24 cellular contexts compared by ENCODE assay signal in genomic region chr5:77486344-77486962, GRCh38. TPM values are rescaled to one million over a fixed set of nuclear protein-coding genes. Genes with fewer than 3 reads are reported as not detected.
DNase-seq lines count a peak whose midpoint lies in the region; FAIRE-seq and TF ChIP-seq lines count a peak whose summit lies in the region.
"Had no signal": no experiment of that assay in that cellular context is flagged by ENCODE, and none has a peak within 500 bp of the region (broad histone marks: within the 10 kb centered on the region; RNA-seq: fewer than 3 reads in every experiment).

No MANE protein-coding gene starts in this region.

- no peak for TF ChIP-seq CTCF in C4-2B (conservative IDR thresholded peaks at IDR 0.05)
- no peak for TF ChIP-seq CTCF in RWPE1 (conservative IDR thresholded peaks at IDR 0.05; ENCODE audit: low read depth)
- TF ChIP-seq CTCF in keratinocyte (optimal IDR thresholded peaks at IDR 0.05 in 1 of 3, IDR thresholded peaks at IDR 0.05 in 1 of 3, conservative IDR thresholded peaks at IDR 0.05 in 1 of 3; ENCODE audit: extremely low read depth in 1 of 3, insufficient read depth in 2 of 3, low read length in 3 of 3), result no peak

- peaks cover 21% of the 10 kb centered on the region for H3K4me1 ChIP-seq in keratinocyte (ENCODE audit: control insufficient read depth, extremely low read depth, insufficient read depth, low read length)
- H3K4me1 ChIP-seq in Karpas-422 (ENCODE audit: low read length), result peaks cover 22% of the 10 kb centered on the region
- H3K4me1 ChIP-seq: colonic mucosa had no signal

- H3K9ac ChIP-seq in keratinocyte (ENCODE audit: control insufficient read depth, extremely low read depth, insufficient read depth, low read length) (no peak overlapping the region), Karpas-422 (ENCODE audit: low read length) (no peak overlapping the region)
- H3K9ac ChIP-seq: BLaER1 had no signal

- peak overlapping the region; percentile 48 for H3K4me2 ChIP-seq in keratinocyte (ENCODE audit: control insufficient read depth, extremely low read depth, insufficient read depth, low read depth, low read length)
- H3K4me2 ChIP-seq in Karpas-422 (ENCODE audit: low read depth, low read length, poor library complexity, severe bottlenecking), result no peak overlapping the region
- H3K4me2 ChIP-seq: BLaER1 had no signal

- H3K36me3 ChIP-seq in keratinocyte (ENCODE audit: control insufficient read depth in 2 of 2, extremely low read depth in 1 of 2, insufficient read depth in 2 of 2, low read length in 2 of 2) (peaks cover 3 to 22% of the 10 kb centered on the region in 2 experiments), Karpas-422 (ENCODE audit: insufficient read depth, low read length) (peaks cover 73% of the 10 kb centered on the region)
- H3K36me3 ChIP-seq: colonic mucosa had no signal

- FAIRE-seq in keratinocyte (lab: Jason Lieb, UNC), result peak; percentile 66

- H3K4me3 ChIP-seq in keratinocyte (ENCODE audit: control insufficient read depth in 2 of 3, extremely low read depth in 1 of 3, insufficient read depth in 2 of 3, low read depth in 1 of 3, low read length in 3 of 3), result no peak overlapping the region
- H3K4me3 ChIP-seq in Karpas-422 (ENCODE audit: low read length), result no peak overlapping the region
- H3K4me3 ChIP-seq: BLaER1, colonic mucosa, right atrium auricular region, tibial nerve had no signal

- no peaks in the 10 kb centered on the region for H3K27me3 ChIP-seq in keratinocyte (ENCODE audit: control insufficient read depth, extremely low read depth, insufficient read depth, low read length)
- no peaks in the 10 kb centered on the region for H3K27me3 ChIP-seq in Karpas-422 (ENCODE audit: low read length)
- H3K27me3 ChIP-seq: BLaER1, brain microvascular endothelial cell, colonic mucosa, right atrium auricular region, tibial nerve had no signal

- H3K79me2 ChIP-seq in keratinocyte (ENCODE audit: control insufficient read depth, insufficient read depth, low read length) (peaks cover 13% of the 10 kb centered on the region), Karpas-422 (ENCODE audit: low read length) (peaks cover 95% of the 10 kb centered on the region)

- no peak overlapping the region for H2AFZ ChIP-seq in keratinocyte (ENCODE audit: control insufficient read depth, low read length)
- H2AFZ ChIP-seq in Karpas-422 (ENCODE audit: low read length), result no peak overlapping the region

- DNase-seq in NCI-H1105 (lab: John Stamatoyannopoulos, UW) (peak; percentile 64), RWPE1 (ENCODE audit: low spot score) (peak; percentile 44), keratinocyte (ENCODE audit: low read depth, low spot score) (peak; percentile 30), Karpas-422 (no peak), putamen (ENCODE audit: low spot score) (no peak), RPMI8226 (no peak), OCI-M1 (lab: John Stamatoyannopoulos, UW) (no peak)
- DNase-seq: ACHN; activated CD4-positive, alpha-beta T cell treated with anti-CD3 and anti-CD28 coated beads, Interleukin-2, amount 50 U/mL, for 4 hours; activated naive CD8-positive, alpha-beta T cell treated with anti-CD3 and anti-CD28 coated beads, Interleukin-2, amount 50 U/mL, for 24 hours; brain microvascular endothelial cell; colonic mucosa; endodermal cell; H9; kidney glomerular epithelial cell; mesendoderm; MM.1S; naive thymus-derived CD4-positive, alpha-beta T cell; NCI-H1694; stimulated activated naive CD8-positive, alpha-beta T cell treated with anti-CD3 and anti-CD28 coated beads, Interleukin-15, amount 100 ng/mL, for 72 hours had no signal

- H3K9me3 ChIP-seq in keratinocyte (ENCODE audit: control insufficient read depth, low read depth, low read length), result no peaks in the 10 kb centered on the region
- no peaks in the 10 kb centered on the region for H3K9me3 ChIP-seq in Karpas-422 (ENCODE audit: low read length)
- H3K9me3 ChIP-seq: BLaER1, colonic mucosa, right atrium auricular region, tibial nerve had no signal

- POLR2A ChIA-PET in RWPE1 (lab: Yijun Ruan, JAX; ENCODE audit: low non-redundant PET), result interaction anchor here (0.5 kb wide), 1 partner anchor 200 kb away, joined by 3 read pairs; no protein-coding TSS in a partner anchor

- H3K9me1 ChIP-seq in keratinocyte (ENCODE audit: control insufficient read depth, extremely low read depth, insufficient read depth, low read length), result no peaks in the 10 kb centered on the region

- CTCF ChIA-PET in RWPE1 (lab: Yijun Ruan, JAX), result interaction anchor here (0.9 kb wide), 1 partner anchor 342 kb away, joined by 4 read pairs; no protein-coding TSS in a partner anchor

- no peaks in the 10 kb centered on the region for H3K9me2 ChIP-seq in Karpas-422 (replicated peaks; ENCODE audit: insufficient read depth, low read length)

- H4K20me1 ChIP-seq in keratinocyte (ENCODE audit: control insufficient read depth, extremely low read depth, insufficient read depth, low read length) (no peaks in the 10 kb centered on the region), Karpas-422 (ENCODE audit: insufficient read depth, low read depth, low read length) (no peaks in the 10 kb centered on the region)

- dilution Hi-C loops in keratinocyte (cut with MboI; ENCODE audit: extremely low pct_ligation_motif_present, low sequenced_read_pairs), result no loop called here

- H3K27ac ChIP-seq in C4-2B (peak overlapping the region; percentile 66), RWPE1 (peak overlapping the region; percentile 56), keratinocyte (ENCODE audit: control insufficient read depth, insufficient read depth, low read length) (peak overlapping the region; percentile 46), Karpas-422 (ENCODE audit: low read length) (no peak overlapping the region)
- H3K27ac ChIP-seq: BLaER1, brain microvascular endothelial cell, colonic mucosa, right atrium auricular region, tibial nerve had no signal

RNA-seq across cellular contexts. Expression of gene WDR41, which starts 5.7 kb away (rescaled TPM):
- 48.3 to 60.7 TPM (median 55.8 TPM) in 3 replicates for polyA plus RNA-seq in keratinocyte
- 14.3 TPM for polyA plus RNA-seq in keratinocyte (2011; ENCODE audit: low read depth)
- 49.2 and 79.7 TPM in 2 replicates for polyA plus RNA-seq in keratinocyte (2011; cell fraction: cytosol; rRNA removed)
- 45.0 and 56.7 TPM in 2 replicates for polyA plus RNA-seq in keratinocyte (2011; cell fraction: nucleus; rRNA removed)
- polyA plus RNA-seq in keratinocyte (2012; ENCODE audit: low replicate concordance), result 43.3 and 48.3 TPM in 2 replicates
- 28.9 to 64.7 TPM (median 48.2 TPM) in 3 replicates for polyA minus RNA-seq in keratinocyte
- polyA minus RNA-seq in keratinocyte (2011; cell fraction: cytosol; rRNA and poly(A)+ RNA removed), result 36.6 TPM
- 24.8 and 55.7 TPM in 2 replicates for polyA minus RNA-seq in keratinocyte (2011; cell fraction: nucleus; rRNA and poly(A)+ RNA removed)
- 63.0 and 146 TPM in 2 replicates for total RNA-seq in Karpas-422 (2014; rRNA removed; shearing (Covaris generic); ENCODE audit: low replicate concordance)

Comparison
In these comparisons a context has a peak if more than half of its experiments do, and no peak if none do; other contexts are left out.
1. DNase-seq: peak in NCI-H1105 (single experiment), RWPE1 (single experiment) and keratinocyte (single experiment); none in Karpas-422 (single experiment), putamen (single experiment), RPMI8226 (single experiment) and OCI-M1 (single experiment).